In the genomic region with DNA sequence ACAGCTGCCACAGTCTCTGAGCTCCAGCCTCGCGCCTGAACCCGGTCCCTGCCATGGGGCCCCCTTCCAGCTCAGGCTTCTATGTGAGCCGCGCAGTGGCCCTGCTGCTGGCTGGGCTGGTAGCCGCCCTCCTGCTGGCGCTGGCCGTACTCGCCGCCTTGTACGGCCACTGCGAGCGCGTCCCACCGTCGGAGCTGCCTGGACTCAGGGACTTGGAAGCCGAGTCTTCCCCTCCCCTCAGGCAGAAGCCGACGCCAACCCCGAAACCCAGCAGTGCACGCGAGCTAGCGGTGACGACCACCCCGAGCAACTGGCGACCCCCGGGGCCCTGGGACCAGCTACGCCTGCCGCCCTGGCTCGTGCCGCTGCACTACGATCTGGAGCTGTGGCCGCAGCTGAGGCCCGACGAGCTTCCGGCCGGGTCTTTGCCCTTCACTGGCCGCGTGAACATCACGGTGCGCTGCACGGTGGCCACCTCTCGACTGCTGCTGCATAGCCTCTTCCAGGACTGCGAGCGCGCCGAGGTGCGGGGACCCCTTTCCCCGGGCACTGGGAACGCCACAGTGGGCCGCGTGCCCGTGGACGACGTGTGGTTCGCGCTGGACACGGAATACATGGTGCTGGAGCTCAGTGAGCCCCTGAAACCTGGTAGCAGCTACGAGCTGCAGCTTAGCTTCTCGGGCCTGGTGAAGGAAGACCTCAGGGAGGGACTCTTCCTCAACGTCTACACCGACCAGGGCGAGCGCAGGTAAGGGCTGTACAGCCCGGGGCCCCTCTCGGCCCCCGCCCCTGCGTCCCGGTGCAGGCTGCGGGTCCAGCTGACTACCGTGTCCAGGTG, we compare ENCODE assay signal across 9 cellular contexts. TPM values are rescaled to one million over a fixed set of nuclear protein-coding genes. Genes with fewer than 3 reads are reported as not detected.
DNase-seq lines count a peak whose midpoint lies in the region; ATAC-seq, FAIRE-seq and TF ChIP-seq lines count a peak whose summit lies in the region.
"Had no signal": no experiment of that assay in that cellular context is flagged by ENCODE, and none has a peak within 500 bp of the region (broad histone marks: within the 10 kb centered on the region; RNA-seq: fewer than 3 reads in every experiment).

No MANE protein-coding gene starts in this region.

- no peak for TF ChIP-seq POLR2A in sigmoid colon (IDR thresholded peaks at IDR 0.05)
- no peak for TF ChIP-seq POLR2A in H54 (IDR thresholded peaks at IDR 0.05; ENCODE audit: low read depth, low read length)

- no peaks in the 10 kb centered on the region for H3K9me3 Mint-ChIP-seq in activated CD8-positive, alpha-beta memory T cell treated with anti-CD3 and anti-CD28 coated beads, Interleukin-2, amount 10 ng/mL, durations not matched to agents 7 days and 5 days (ENCODE audit: low read depth)

- H3K27ac Mint-ChIP-seq in activated CD8-positive, alpha-beta memory T cell treated with anti-CD3 and anti-CD28 coated beads, Interleukin-2, amount 10 ng/mL, durations not matched to agents 7 days and 5 days: no peak overlapping the region

- peaks cover 13% of the 10 kb centered on the region for H3K4me1 Mint-ChIP-seq in activated CD8-positive, alpha-beta memory T cell treated with anti-CD3 and anti-CD28 coated beads, Interleukin-2, amount 10 ng/mL, durations not matched to agents 7 days and 5 days

- FAIRE-seq in H54 (lab: Jason Lieb, UNC): no peak
- FAIRE-seq: endometrium had no signal

- H3K9me3 ChIP-seq in left ventricle myocardium inferior (replicated peaks) (no peaks in the 10 kb centered on the region), sigmoid colon (no peaks in the 10 kb centered on the region)

- peak overlapping the region; percentile 19 for H3K4me3 Mint-ChIP-seq in activated CD8-positive, alpha-beta memory T cell treated with anti-CD3 and anti-CD28 coated beads, Interleukin-2, amount 10 ng/mL, durations not matched to agents 7 days and 5 days

- TF ChIP-seq EP300 in sigmoid colon (IDR thresholded peaks at IDR 0.05): no peak

- H3K27me3 ChIP-seq in left ventricle myocardium inferior (ENCODE audit: low read depth) (peaks cover 92% of the 10 kb centered on the region), sigmoid colon (peaks cover 18 to 73% (median 60%) of the 10 kb centered on the region in 3 donors)

- 4 to 12% methylated on average over 71 of the region's 71 CpGs for WGBS in sigmoid colon, 2 donors

- H3K4me3 ChIP-seq in left ventricle myocardium inferior (peak overlapping the region; percentile 65), sigmoid colon (peak overlapping the region; percentile 12 to 44 (median 37))

- H3K4me1 ChIP-seq in left ventricle myocardium inferior: peaks cover 23% of the 10 kb centered on the region
- H3K4me1 ChIP-seq in sigmoid colon: peaks cover 0 to 21% (median 20%) of the 10 kb centered on the region in 4 donors

- intact Hi-C loops in left ventricle myocardium inferior (cut with micrococcal nuclease): no loop called here
- intact Hi-C loops in sigmoid colon (cut with DNase I): no loop called here

- TF ChIP-seq CTCF in left ventricle myocardium inferior (IDR thresholded peaks at IDR 0.05; ENCODE audit: borderline replicate concordance) (no peak), sigmoid colon (IDR thresholded peaks at IDR 0.05) (no peak)

- H3K36me3 ChIP-seq in left ventricle myocardium inferior (no peaks in the 10 kb centered on the region), sigmoid colon (no peaks in the 10 kb centered on the region)

- no peaks in the 10 kb centered on the region for H3K36me3 Mint-ChIP-seq in activated CD8-positive, alpha-beta memory T cell treated with anti-CD3 and anti-CD28 coated beads, Interleukin-2, amount 10 ng/mL, durations not matched to agents 7 days and 5 days

- DNase-seq in activated CD8-positive, alpha-beta memory T cell treated with anti-CD3 and anti-CD28 coated beads, Interleukin-2, amount 10 ng/mL, durations not matched to agents 7 days and 5 days: no peak
- no peak for DNase-seq in left ventricle myocardium inferior
- DNase-seq in sigmoid colon: peak; percentile 65
- DNase-seq in NCI-H1436 treated with DMSO at 0.1 percent for 48 hours (lab: John Stamatoyannopoulos, UW): no peak
- no peak for DNase-seq in H54 (ENCODE audit: insufficient read length, low spot score)
- no peak for DNase-seq in 8988T

- ATAC-seq in GM18909 (IDR thresholded peaks at IDR 0.05; ENCODE audit: poor library complexity, unreplicated experiment) (peak; percentile 74), GM21360 (IDR thresholded peaks at IDR 0.05; ENCODE audit: unreplicated experiment) (no peak)
- ATAC-seq in activated CD8-positive, alpha-beta memory T cell treated with anti-CD3 and anti-CD28 coated beads, Interleukin-2, amount 10 ng/mL, durations not matched to agents 7 days and 5 days: peak; percentile 61

- H3K27me3 Mint-ChIP-seq in activated CD8-positive, alpha-beta memory T cell treated with anti-CD3 and anti-CD28 coated beads, Interleukin-2, amount 10 ng/mL, durations not matched to agents 7 days and 5 days: peaks cover 76% of the 10 kb centered on the region

- H3K27ac ChIP-seq in left ventricle myocardium inferior (replicated peaks) (no peak overlapping the region), sigmoid colon (peak overlapping the region in 2 of 4 donors; percentile 22 to 67)

- CTCF ChIA-PET in activated CD8-positive, alpha-beta memory T cell treated with anti-CD3 and anti-CD28 coated beads, Interleukin-2, amount 10 ng/mL, durations not matched to agents 7 days and 5 days (lab: Charles Lee): interaction anchor here (0.8 to 1.0 kb wide), 2 partner anchors 69 to 106 kb away, joined by 3 read pairs; no protein-coding TSS in a partner anchor

RNA-seq across cellular contexts. Expression of gene LVRN, which starts 0.5 kb away (rescaled TPM):
- total RNA-seq in activated CD8-positive, alpha-beta memory T cell treated with anti-CD3 and anti-CD28 coated beads, Interleukin-2, amount 10 ng/mL, durations not matched to agents 7 days and 5 days: under 1 TPM; 0.09 to 0.23 TPM
- total RNA-seq in left ventricle myocardium inferior (0.14 TPM), sigmoid colon (1 to 10 TPM; 3.0 to 5.4 (median 4.0) TPM)
- 1 to 10 TPM in 1 of 3 donors, under 1 TPM in 2; 0.23 to 8.4 (median 0.45) TPM for polyA plus RNA-seq in sigmoid colon
